ENCODE assay signal across 8 cellular contexts in genomic region chr20:5557123-5557522, GRCh38. TPM values are rescaled to one million over a fixed set of nuclear protein-coding genes. Genes with fewer than 3 reads are reported as not detected.
DNase-seq lines count a peak whose midpoint lies in the region; ATAC-seq lines count a peak whose summit lies in the region.

No MANE protein-coding gene starts in this region.

- H3K4me1 Mint-ChIP-seq in activated naive CD8-positive, alpha-beta T cell treated with anti-CD3 and anti-CD28 coated beads, Interleukin-2, amount 10 ng/mL, durations not matched to agents 7 days and 5 days: peaks cover 2% of the 10 kb centered on the region

- no peak overlapping the region for H3K4me3 Mint-ChIP-seq in activated naive CD8-positive, alpha-beta T cell treated with anti-CD3 and anti-CD28 coated beads, Interleukin-2, amount 10 ng/mL, durations not matched to agents 7 days and 5 days

- peak; percentile 74 for ATAC-seq in activated naive CD8-positive, alpha-beta T cell treated with anti-CD3 and anti-CD28 coated beads, Interleukin-2, amount 10 ng/mL, durations not matched to agents 7 days and 5 days (ENCODE audit: low read depth)

- POLR2A ChIA-PET in activated naive CD8-positive, alpha-beta T cell treated with anti-CD3 and anti-CD28 coated beads, Interleukin-2, amount 10 ng/mL, durations not matched to agents 7 days and 5 days (lab: Charles Lee): no interaction called here

- peaks cover 11% of the 10 kb centered on the region for H3K36me3 Mint-ChIP-seq in activated naive CD8-positive, alpha-beta T cell treated with anti-CD3 and anti-CD28 coated beads, Interleukin-2, amount 10 ng/mL, durations not matched to agents 7 days and 5 days

- H3K27ac Mint-ChIP-seq in activated naive CD8-positive, alpha-beta T cell treated with anti-CD3 and anti-CD28 coated beads, Interleukin-2, amount 10 ng/mL, durations not matched to agents 7 days and 5 days: no peak overlapping the region

- peaks cover 40% of the 10 kb centered on the region for H3K36me3 ChIP-seq in SJCRH30

- no peaks in the 10 kb centered on the region for H3K4me1 ChIP-seq in SJCRH30

- H3K27me3 Mint-ChIP-seq in activated naive CD8-positive, alpha-beta T cell treated with anti-CD3 and anti-CD28 coated beads, Interleukin-2, amount 10 ng/mL, durations not matched to agents 7 days and 5 days: no peaks in the 10 kb centered on the region

- H3K27ac ChIP-seq in SJCRH30: no peak overlapping the region

- no peak overlapping the region for H3K4me3 ChIP-seq in SJCRH30

- DNase-seq in NCI-H446 (lab: John Stamatoyannopoulos, UW): peak; percentile 7 to 47
- no peak for DNase-seq in NCI-H446 treated with DMSO at 0.1 percent for 48 hours (lab: John Stamatoyannopoulos, UW)
- DNase-seq in HS-27A (ENCODE audit: low read depth): peak; percentile 8
- DNase-seq in SJCRH30: peak; percentile 36 to 67
- DNase-seq in activated naive CD8-positive, alpha-beta T cell treated with anti-CD3 and anti-CD28 coated beads, Interleukin-2, amount 10 ng/mL, durations not matched to agents 7 days and 5 days: peak; percentile 53
- DNase-seq in hepatic stellate cell (ENCODE audit: low spot score): peak; percentile 29
- DNase-seq in stimulated activated CD4-positive, alpha-beta T cell treated with anti-CD3 and anti-CD28 coated beads, Interleukin-1b, Interleukin-23, amount 100 ng/mL, for 48 hours: peak; percentile 63
- no peak for DNase-seq in T1000 (lab: John Stamatoyannopoulos, UW)

- H3K27me3 ChIP-seq in SJCRH30: no peaks in the 10 kb centered on the region

- no peaks in the 10 kb centered on the region for H3K9me3 ChIP-seq in SJCRH30 (replicated peaks)

- H3K9me3 Mint-ChIP-seq in activated naive CD8-positive, alpha-beta T cell treated with anti-CD3 and anti-CD28 coated beads, Interleukin-2, amount 10 ng/mL, durations not matched to agents 7 days and 5 days: no peaks in the 10 kb centered on the region

RNA-seq across cellular contexts. Expression of gene GPCPD1, which starts 53.7 kb away (rescaled TPM):
- total RNA-seq in SJCRH30 (2014; rRNA removed; shearing (Covaris generic)): 15.5 and 19.7 TPM in 2 replicates
- total RNA-seq in activated naive CD8-positive, alpha-beta T cell treated with anti-CD3 and anti-CD28 coated beads, Interleukin-2, amount 10 ng/mL, durations not matched to agents 7 days and 5 days: 10 to 100 TPM; 47.9 to 51.7 TPM

Comparison
In these comparisons a context has a peak if more than half of its experiments do, and no peak if none do; other contexts are left out.
1. DNase-seq: peak in NCI-H446 (2 of 2), HS-27A (single experiment), SJCRH30 (2 of 2), activated naive CD8-positive, alpha-beta T cell treated with anti-CD3 and anti-CD28 coated beads, Interleukin-2, amount 10 ng/mL, durations not matched to agents 7 days and 5 days (single experiment), hepatic stellate cell (single experiment) and stimulated activated CD4-positive, alpha-beta T cell treated with anti-CD3 and anti-CD28 coated beads, Interleukin-1b, Interleukin-23, amount 100 ng/mL, for 48 hours (single experiment); none in NCI-H446 treated with DMSO at 0.1 percent for 48 hours (single experiment) and T1000 (single experiment).